1 cellular context compared by ENCODE assay signal in genomic region chr10:73806176-73806950, GRCh38.
TF ChIP-seq lines count a peak whose summit lies in the region.

No MANE protein-coding gene starts in this region.

TF ChIP-seq in HEK293T, 16 proteins besides CTCF, POLR2A, EP300 and RAD21:
- no peak for TF ChIP-seq HDGF (IDR thresholded peaks at IDR 0.05; ENCODE audit: borderline replicate concordance)
